24 cellular contexts compared by ENCODE assay signal in genomic region chr2:119751706-119752105, GRCh38.
"Had no signal": no experiment of that assay in that cellular context is flagged by ENCODE, and none has a peak within 500 bp of the region (broad histone marks: within the 10 kb centered on the region; RNA-seq: fewer than 3 reads in every experiment).

No MANE protein-coding gene starts in this region.

- DNase-seq: activated CD4-positive, alpha-beta T cell treated with anti-CD3 and anti-CD28 coated beads for 48 hours; activated CD4-positive, alpha-beta T cell treated with anti-CD3 and anti-CD28 coated beads, Interleukin-2, amount 50 U/mL, for 48 hours; activated CD8-positive, alpha-beta memory T cell treated with anti-CD3 and anti-CD28 coated beads for 24 hours; activated effector memory CD4-positive, alpha-beta T cell treated with Interleukin-2 at 50 U/mL for 16 hours; activated naive CD4-positive, alpha-beta T cell treated with Interleukin-2 at 50 U/mL for 16 hours; anterior cingulate cortex; dermis blood vessel endothelial cell; effector CD4-positive, alpha-beta T cell; esophagus squamous epithelium; islet precursor cell; left ventricle myocardium inferior; nephron progenitor cell; stimulated activated CD4-positive, alpha-beta T cell treated with anti-CD3 and anti-CD28 coated beads, Interleukin-12 subunit alpha, Interleukin-12 subunit beta, amount 100 ng/mL, for 4 hours; stimulated activated CD4-positive, alpha-beta T cell treated with anti-CD3 and anti-CD28 coated beads, Interleukin-4, amount 100 ng/mL, for 1 hour; T1000; trophoblast cell; uterus; WERI-Rb-1 had no signal

- H3K4me1 ChIP-seq: uterus had no signal

- H3K36me3 ChIP-seq: esophagus squamous epithelium, left ventricle myocardium inferior, neutrophil, thoracic aorta, uterus, WERI-Rb-1 had no signal

- H3K27me3 ChIP-seq: esophagus squamous epithelium, uterus had no signal

- H3K4me3 ChIP-seq: esophagus squamous epithelium, left ventricle myocardium inferior, skin epidermis, thoracic aorta, uterus had no signal

- H3K27ac ChIP-seq: epithelial cell of prostate, esophagus squamous epithelium, left ventricle myocardium inferior, neutrophil, skin epidermis, thoracic aorta, uterus, WERI-Rb-1 had no signal

- H3K9me3 ChIP-seq: esophagus squamous epithelium, left ventricle myocardium inferior, neutrophil, thoracic aorta, uterus had no signal

- ATAC-seq: activated CD4-positive, CD25-positive, alpha-beta regulatory T cell treated with anti-CD3 and anti-CD28 coated beads, Interleukin-2, amount 50 U/mL, for 24 hours; sciatic nerve had no signal
